In genomic region chr6:75491302-75491701, GRCh38 we compare ENCODE assay signal across 1 cellular context.
TF ChIP-seq lines count a peak whose summit lies in the region.

No MANE protein-coding gene starts in this region.

TF ChIP-seq in IMR-90, 13 proteins besides CTCF, POLR2A, EP300 and RAD21 (continued from another document):
- TF ChIP-seq USF2 (IDR thresholded peaks at IDR 0.05; ENCODE audit: low read depth, low read length): no peak
- TF ChIP-seq MAZ (IDR thresholded peaks at IDR 0.05; ENCODE audit: borderline replicate concordance, low read depth, low read length): no peak
- no peak for TF ChIP-seq ELK1 (IDR thresholded peaks at IDR 0.05; ENCODE audit: borderline replicate concordance, low read depth, low read length)
- no peak for TF ChIP-seq MAFK (IDR thresholded peaks at IDR 0.05; ENCODE audit: low read depth, low read length)
- no peak for TF ChIP-seq RCOR1 (IDR thresholded peaks at IDR 0.05; ENCODE audit: insufficient replicate concordance, low read length)
